ENCODE assay signal across 1 cellular context in the genomic region with DNA sequence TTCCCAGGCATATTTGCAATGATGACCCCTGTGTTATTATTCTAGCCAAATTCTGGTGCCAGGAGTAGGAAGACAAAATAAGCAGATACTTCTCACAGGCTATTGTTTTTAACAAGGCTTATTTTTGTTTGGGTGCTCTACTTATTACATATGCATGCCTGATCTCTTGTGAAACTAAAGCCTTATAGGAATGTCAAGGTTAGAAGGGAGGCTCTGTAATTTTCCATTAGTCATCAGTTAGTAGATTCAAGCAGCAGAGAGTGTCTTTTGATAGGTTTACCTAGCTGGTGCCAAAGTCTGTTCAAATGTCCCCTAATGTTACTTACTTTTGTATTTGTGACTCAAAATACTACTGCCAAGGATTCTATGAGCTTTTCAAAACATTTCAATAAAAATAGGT.
A peak's percentile ranks its signal among the peaks of the same experiment; 100 is the strongest.
TF ChIP-seq lines count a peak whose summit lies in the region.

No MANE protein-coding gene starts in this region.

TF ChIP-seq in HepG2, 621 proteins besides CTCF, POLR2A, EP300 and RAD21 (continues in another document):
- TF ChIP-seq RFX3 (CRISPR knock-in tag; IDR thresholded peaks at IDR 0.05): no peak
- no peak for TF ChIP-seq HOXA7 (CRISPR knock-in tag; IDR thresholded peaks at IDR 0.05)
- peak; percentile 95 to 97 for TF ChIP-seq MAFK (conservative IDR thresholded peaks at IDR 0.05 in 1 of 2, IDR thresholded peaks at IDR 0.05 in 1 of 2; ENCODE audit: low read length in 2 of 2)
- no peak for TF ChIP-seq ASH2L (IDR thresholded peaks at IDR 0.05; ENCODE audit: insufficient read length, low read depth, low read length)
- no peak for TF ChIP-seq ZNF317 (CRISPR knock-in tag; IDR thresholded peaks at IDR 0.05)
- peak; percentile 57; the same call in 1 of the 2 replicates for TF ChIP-seq FOXA3 (CRISPR knock-in tag; IDR thresholded peaks at IDR 0.05)
- peak; percentile 44; the same call in 1 of the 2 replicates for TF ChIP-seq HMG20A (CRISPR knock-in tag; IDR thresholded peaks at IDR 0.05; ENCODE audit: borderline replicate concordance)
- no peak for TF ChIP-seq XRCC5 (optimal IDR thresholded peaks at IDR 0.05; ENCODE audit: low read length)
- TF ChIP-seq HDAC1 (CRISPR knock-in tag; IDR thresholded peaks at IDR 0.05): 0 out of 2 replicates have a peak, but pooled peaks have one; percentile 33
- TF ChIP-seq CREM (IDR thresholded peaks at IDR 0.05): 0 out of 2 replicates have a peak, but pooled peaks have one; percentile 14
- no peak for TF ChIP-seq CREM (CRISPR knock-in tag; IDR thresholded peaks at IDR 0.05)
- no peak for TF ChIP-seq ETV6 (CRISPR knock-in tag; conservative IDR thresholded peaks at IDR 0.05)
- TF ChIP-seq ZNF547 (CRISPR knock-in tag; IDR thresholded peaks at IDR 0.05): no peak
- TF ChIP-seq SMARCE1 (IDR thresholded peaks at IDR 0.05; ENCODE audit: borderline replicate concordance): no peak
- no peak for TF ChIP-seq ZNF484 (CRISPR knock-in tag; IDR thresholded peaks at IDR 0.05; ENCODE audit: borderline replicate concordance, low read depth)
- TF ChIP-seq, protein P1, sequence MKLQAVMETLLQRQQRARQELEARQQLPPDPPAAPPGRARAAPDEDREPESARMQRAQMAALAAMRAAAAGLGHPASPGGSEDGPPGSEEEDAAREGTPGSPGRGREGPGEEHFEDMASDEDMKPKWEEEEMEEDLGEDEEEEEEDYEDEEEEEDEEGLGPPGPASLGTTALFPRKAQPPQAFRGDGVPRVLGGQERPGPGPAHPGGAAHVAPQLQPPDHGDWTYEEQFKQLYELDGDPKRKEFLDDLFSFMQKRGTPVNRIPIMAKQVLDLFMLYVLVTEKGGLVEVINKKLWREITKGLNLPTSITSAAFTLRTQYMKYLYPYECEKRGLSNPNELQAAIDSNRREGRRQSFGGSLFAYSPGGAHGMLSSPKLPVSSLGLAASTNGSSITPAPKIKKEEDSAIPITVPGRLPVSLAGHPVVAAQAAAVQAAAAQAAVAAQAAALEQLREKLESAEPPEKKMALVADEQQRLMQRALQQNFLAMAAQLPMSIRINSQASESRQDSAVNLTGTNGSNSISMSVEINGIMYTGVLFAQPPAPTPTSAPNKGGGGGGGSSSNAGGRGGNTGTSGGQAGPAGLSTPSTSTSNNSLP (IDR thresholded peaks at IDR 0.05; ENCODE audit: low read depth, low read length): 0 out of 2 replicates have a peak, but pooled peaks have one; percentile 48
- no peak for TF ChIP-seq SIN3B (IDR thresholded peaks at IDR 0.05; ENCODE audit: low read length)
- no peak for TF ChIP-seq XBP1 (CRISPR knock-in tag; IDR thresholded peaks at IDR 0.05)
- peak; percentile 49 for TF ChIP-seq NCOA2 (CRISPR knock-in tag; IDR thresholded peaks at IDR 0.05)
- no peak for TF ChIP-seq PATZ1 (CRISPR knock-in tag; IDR thresholded peaks at IDR 0.05)
- no peak for TF ChIP-seq SNRNP70 (IDR thresholded peaks at IDR 0.05; ENCODE audit: low read depth, low read length)
- no peak for TF ChIP-seq ZNF124 (CRISPR knock-in tag; IDR thresholded peaks at IDR 0.05)
- TF ChIP-seq SAP130 (CRISPR knock-in tag; IDR thresholded peaks at IDR 0.05; ENCODE audit: low read depth): peak; percentile 51
- TF ChIP-seq DMAP1 (CRISPR knock-in tag; IDR thresholded peaks at IDR 0.05): no peak
- TF ChIP-seq EEA1 (CRISPR knock-in tag; IDR thresholded peaks at IDR 0.05; ENCODE audit: borderline replicate concordance): no peak
- TF ChIP-seq ZNF609 (CRISPR knock-in tag; IDR thresholded peaks at IDR 0.05; ENCODE audit: borderline replicate concordance): no peak
- no peak for TF ChIP-seq SOX13 (IDR thresholded peaks at IDR 0.05)
- peak in 1 of 2 experiments; percentile 76; a peak in 2 of 4 replicates for TF ChIP-seq SOX13 (CRISPR knock-in tag; conservative IDR thresholded peaks at IDR 0.05 in 1 of 2, IDR thresholded peaks at IDR 0.05 in 1 of 2)
- peak; percentile 89 for TF ChIP-seq CEBPB (IDR thresholded peaks at IDR 0.05; ENCODE audit: borderline replicate concordance, low read depth, low read length)
- no peak for TF ChIP-seq SMYD3 (CRISPR knock-in tag; IDR thresholded peaks at IDR 0.05)
- no peak for TF ChIP-seq AKAP8 (CRISPR knock-in tag; IDR thresholded peaks at IDR 0.05)
- TF ChIP-seq, protein P2, sequence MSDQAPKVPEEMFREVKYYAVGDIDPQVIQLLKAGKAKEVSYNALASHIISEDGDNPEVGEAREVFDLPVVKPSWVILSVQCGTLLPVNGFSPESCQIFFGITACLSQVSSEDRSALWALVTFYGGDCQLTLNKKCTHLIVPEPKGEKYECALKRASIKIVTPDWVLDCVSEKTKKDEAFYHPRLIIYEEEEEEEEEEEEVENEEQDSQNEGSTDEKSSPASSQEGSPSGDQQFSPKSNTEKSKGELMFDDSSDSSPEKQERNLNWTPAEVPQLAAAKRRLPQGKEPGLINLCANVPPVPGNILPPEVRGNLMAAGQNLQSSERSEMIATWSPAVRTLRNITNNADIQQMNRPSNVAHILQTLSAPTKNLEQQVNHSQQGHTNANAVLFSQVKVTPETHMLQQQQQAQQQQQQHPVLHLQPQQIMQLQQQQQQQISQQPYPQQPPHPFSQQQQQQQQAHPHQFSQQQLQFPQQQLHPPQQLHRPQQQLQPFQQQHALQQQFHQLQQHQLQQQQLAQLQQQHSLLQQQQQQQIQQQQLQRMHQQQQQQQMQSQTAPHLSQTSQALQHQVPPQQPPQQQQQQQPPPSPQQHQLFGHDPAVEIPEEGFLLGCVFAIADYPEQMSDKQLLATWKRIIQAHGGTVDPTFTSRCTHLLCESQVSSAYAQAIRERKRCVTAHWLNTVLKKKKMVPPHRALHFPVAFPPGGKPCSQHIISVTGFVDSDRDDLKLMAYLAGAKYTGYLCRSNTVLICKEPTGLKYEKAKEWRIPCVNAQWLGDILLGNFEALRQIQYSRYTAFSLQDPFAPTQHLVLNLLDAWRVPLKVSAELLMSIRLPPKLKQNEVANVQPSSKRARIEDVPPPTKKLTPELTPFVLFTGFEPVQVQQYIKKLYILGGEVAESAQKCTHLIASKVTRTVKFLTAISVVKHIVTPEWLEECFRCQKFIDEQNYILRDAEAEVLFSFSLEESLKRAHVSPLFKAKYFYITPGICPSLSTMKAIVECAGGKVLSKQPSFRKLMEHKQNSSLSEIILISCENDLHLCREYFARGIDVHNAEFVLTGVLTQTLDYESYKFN (CRISPR knock-in tag; conservative IDR thresholded peaks at IDR 0.05): peak; percentile 73
- no peak for TF ChIP-seq MLX (CRISPR knock-in tag; IDR thresholded peaks at IDR 0.05)
- no peak for TF ChIP-seq LCORL (IDR thresholded peaks at IDR 0.05)
- 0 out of 2 replicates have a peak, but pooled peaks have one; percentile 19 for TF ChIP-seq LCORL (CRISPR knock-in tag; IDR thresholded peaks at IDR 0.05)
- no peak for TF ChIP-seq NFKBIZ (CRISPR knock-in tag; IDR thresholded peaks at IDR 0.05)
- peak; percentile 34; the same call in 1 of the 2 replicates for TF ChIP-seq RXRB (CRISPR knock-in tag; IDR thresholded peaks at IDR 0.05; ENCODE audit: borderline replicate concordance)
- no peak for TF ChIP-seq DNMT3B (CRISPR knock-in tag; conservative IDR thresholded peaks at IDR 0.05)
- no peak for TF ChIP-seq CREB1 (IDR thresholded peaks at IDR 0.05)
- TF ChIP-seq CREB1 (CRISPR knock-in tag; IDR thresholded peaks at IDR 0.05): peak; percentile 46
- no peak for TF ChIP-seq NR2F6 (IDR thresholded peaks at IDR 0.05)
- peak; percentile 41 for TF ChIP-seq NR2F6 (CRISPR knock-in tag; IDR thresholded peaks at IDR 0.05)
- TF ChIP-seq ARID5B (CRISPR knock-in tag; IDR thresholded peaks at IDR 0.05): peak; percentile 83
- TF ChIP-seq SOX5 (CRISPR knock-in tag; IDR thresholded peaks at IDR 0.05; ENCODE audit: borderline replicate concordance): peak; percentile 77; the same call in 1 of the 2 replicates
- 0 out of 2 replicates have a peak, but pooled peaks have one; percentile 24 for TF ChIP-seq FOXP4 (CRISPR knock-in tag; IDR thresholded peaks at IDR 0.05)
